Comparison of ENCODE assay signal across 23 cellular contexts in the genomic region with DNA sequence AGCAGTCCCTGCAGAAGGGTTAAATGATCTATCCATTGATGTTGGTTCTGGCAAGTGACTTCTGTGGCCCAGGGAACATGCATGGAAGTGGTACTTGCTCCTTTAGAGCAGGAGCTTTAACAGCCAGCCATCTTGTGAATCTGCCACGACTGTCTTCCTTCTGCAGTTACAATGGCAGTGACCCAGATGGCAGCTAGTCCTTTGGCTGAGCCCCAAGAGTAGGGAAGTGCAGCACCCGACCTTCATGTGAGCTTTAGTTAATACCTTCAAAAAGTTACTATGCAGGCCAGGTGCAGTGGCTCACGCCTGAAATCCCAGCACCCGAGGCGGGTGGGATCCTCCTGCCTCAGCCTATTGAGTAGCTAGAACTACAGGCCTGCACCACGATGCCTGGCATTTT.
"Had no signal": no experiment of that assay in that cellular context is flagged by ENCODE, and none has a peak within 500 bp of the region (broad histone marks: within the 10 kb centered on the region; RNA-seq: fewer than 3 reads in every experiment).

No MANE protein-coding gene starts in this region.

- H3K4me1 ChIP-seq: Peyer's patch had no signal

- DNase-seq: activated CD4-positive, alpha-beta memory T cell treated with anti-CD3 and anti-CD28 coated beads, Interleukin-2, amount 10 ng/mL, durations not matched to agents 7 days and 5 days; activated CD4-positive, alpha-beta T cell treated with anti-CD3 and anti-CD28 coated beads for 36 hours; activated CD4-positive, alpha-beta T cell treated with anti-CD3 and anti-CD28 coated beads, Interleukin-2, amount 50 U/mL, for 1 hour; activated gamma-delta T cell; activated naive CD4-positive, alpha-beta T cell treated with anti-CD3 and anti-CD28 coated beads for 36 hours; activated T-cell treated with anti-CD3 and anti-CD28 coated beads for 4 hours; activated T-cell treated with anti-CD3 and anti-CD28 coated beads, Interleukin-2, amount 50 U/mL, for 48 hours; amygdala; cerebellar nuclear complex; NCI-H1092; NCI-H1417; NCI-H1930; NCI-H2107; NCI-H524; Peyer's patch; SIG-M5; T-cell; T-helper 2 cell; T1000; WERI-Rb-1 had no signal

- H3K27me3 ChIP-seq: cardiac muscle cell, Peyer's patch had no signal

- H3K27ac ChIP-seq: cardiac muscle cell, KMS-11, Peyer's patch, WERI-Rb-1 had no signal

- ATAC-seq: activated CD4-positive, alpha-beta T cell treated with anti-CD3 and anti-CD28 coated beads for 36 hours; activated T-helper 17 cell treated with anti-CD3 and anti-CD28 coated beads, Interleukin-2, amount 50 U/mL, for 72 hours; T-cell had no signal

- H3K36me3 ChIP-seq: Peyer's patch, WERI-Rb-1 had no signal

- H3K9me3 ChIP-seq: Peyer's patch had no signal

- H3K4me3 ChIP-seq: cardiac muscle cell, Peyer's patch had no signal
